8 cellular contexts compared by ENCODE assay signal in genomic region chr1:202807367-202807925, GRCh38. TPM values are rescaled to one million over a fixed set of nuclear protein-coding genes. Genes with fewer than 3 reads are reported as not detected.
DNase-seq lines count a peak whose midpoint lies in the region; ATAC-seq and TF ChIP-seq lines count a peak whose summit lies in the region.

No MANE protein-coding gene starts in this region.

- H3K9me3 ChIP-seq in BE2C (no peaks in the 10 kb centered on the region), lung (ENCODE audit: control insufficient read depth in 2 of 2, insufficient read depth in 1 of 2, low read length in 1 of 2) (no peaks in the 10 kb centered on the region)

- H3K4me3 Mint-ChIP-seq in activated CD4-positive, alpha-beta T cell treated with anti-CD3 and anti-CD28 coated beads for 36 hours = peak overlapping the region; percentile 82

- H3K27me3 ChIP-seq in BE2C = peaks cover 6% of the 10 kb centered on the region
- H3K27me3 ChIP-seq in dorsolateral prefrontal cortex = no peaks in the 10 kb centered on the region
- no peaks in the 10 kb centered on the region for H3K27me3 ChIP-seq in lung (ENCODE audit: control insufficient read depth, insufficient read depth)

- H3K36me3 ChIP-seq in BE2C (no peaks in the 10 kb centered on the region), lung (ENCODE audit: control insufficient read depth in 2 of 2, insufficient read depth in 2 of 2, low read length in 2 of 2) (no peaks in the 10 kb centered on the region)

- H3K27ac ChIP-seq in dorsolateral prefrontal cortex (peak overlapping the region in 52 of 59 donors; percentile 39 to 93 (median 84)), lung (ENCODE audit: low read depth in 1 of 2, low read length in 1 of 2) (peak overlapping the region; percentile 85 to 93)

- intact Hi-C loops in activated CD4-positive, alpha-beta T cell treated with anti-CD3 and anti-CD28 coated beads for 36 hours (cut with DNase I, micrococcal nuclease) = loop anchor here (2.0 to 10.0 kb wide), 9 partner anchors 60 to 1707 kb away; partner anchors contain the start of genes PPP1R12B (in 2 of the 2), BTG2 (in 1 of the 2), MDM4 (in 1 of the 2) and PTPN7 (in 1 of the 2)
- intact Hi-C loops in dorsolateral prefrontal cortex (cut with DNase I) = loop anchor here (5.0 to 10.0 kb wide), 3 partner anchors 55 to 197 kb away; partner anchors contain the start of gene TMEM183A (in 1 of the 2)

- H3K4me3 ChIP-seq in BE2C (ENCODE audit: low read depth, low read length) (peak overlapping the region; percentile 78), dorsolateral prefrontal cortex (peak overlapping the region; percentile 47 to 99 (median 94)), lung (peak overlapping the region; percentile 99)

- H3K27me3 Mint-ChIP-seq in activated CD4-positive, alpha-beta T cell treated with anti-CD3 and anti-CD28 coated beads for 36 hours = peaks cover 8% of the 10 kb centered on the region

- H3K4me1 ChIP-seq in BE2C (no peaks in the 10 kb centered on the region; the same call in 1 of the 2 replicates), lung (ENCODE audit: control insufficient read depth in 2 of 2, insufficient read depth in 2 of 2, low read length in 2 of 2) (peaks cover 7 to 14% of the 10 kb centered on the region in 2 donors)

- no peaks in the 10 kb centered on the region for H3K9me3 Mint-ChIP-seq in activated CD4-positive, alpha-beta T cell treated with anti-CD3 and anti-CD28 coated beads for 36 hours (ENCODE audit: low read depth)

- peaks cover 65% of the 10 kb centered on the region for H3K4me1 Mint-ChIP-seq in activated CD4-positive, alpha-beta T cell treated with anti-CD3 and anti-CD28 coated beads for 36 hours

- H3K27ac Mint-ChIP-seq in activated CD4-positive, alpha-beta T cell treated with anti-CD3 and anti-CD28 coated beads for 36 hours = peak overlapping the region; percentile 42

- CTCF ChIA-PET in activated CD4-positive, alpha-beta T cell treated with anti-CD3 and anti-CD28 coated beads for 36 hours (lab: Charles Lee) = interaction anchor here (0.7 kb wide), 1 partner anchor 163 kb away, joined by 3 read pairs; no protein-coding TSS in a partner anchor

- 1% methylated on average over 47 to 51 of the region's 52 CpGs for whole genome bisulfite sequencing in lung, 2 donors

- peaks cover 5% of the 10 kb centered on the region for H3K36me3 Mint-ChIP-seq in activated CD4-positive, alpha-beta T cell treated with anti-CD3 and anti-CD28 coated beads for 36 hours (ENCODE audit: low read depth)

- POLR2A ChIA-PET in activated CD4-positive, alpha-beta T cell treated with anti-CD3 and anti-CD28 coated beads for 36 hours (lab: Charles Lee) = interaction anchor here (0.7 kb wide), 1 partner anchor 11 kb away, joined by 3 read pairs; no protein-coding TSS in a partner anchor

- peak; percentile 9 for ATAC-seq in activated CD4-positive, alpha-beta T cell treated with anti-CD3 and anti-CD28 coated beads for 36 hours
- ATAC-seq in lung (ENCODE audit: insufficient read depth, low FRiP score) (no peak), GM19324 (IDR thresholded peaks at IDR 0.05; ENCODE audit: low FRiP score, unreplicated experiment) (no peak), HG03175 (IDR thresholded peaks at IDR 0.05; ENCODE audit: unreplicated experiment) (no peak)

- TF ChIP-seq CTCF in BE2C (IDR thresholded peaks at IDR 0.05; ENCODE audit: low read depth, low read length) (no peak), dorsolateral prefrontal cortex (IDR thresholded peaks at IDR 0.05 in 54 of 56, conservative IDR thresholded peaks at IDR 0.05 in 2 of 56; ENCODE audit: low read depth in 1 of 56, partially characterized antibody in 56 of 56) (no peak), lung (IDR thresholded peaks at IDR 0.05; ENCODE audit: control extremely low read depth, extremely low read depth) (no peak)

- DNase-seq in BE2C (peak; percentile 28), HUDEP-2 (lab: John Stamatoyannopoulos, UW; ENCODE audit: unreplicated experiment in 76 of 76) (peak in 39 of 76 experiments; percentile 4 to 53 (median 33)), dorsolateral prefrontal cortex (peak in 3 of 10 donors; percentile 51 to 67 (median 54)), lung (ENCODE audit: low spot score) (no peak)
- peak; percentile 75 for DNase-seq in activated CD4-positive, alpha-beta T cell treated with anti-CD3 and anti-CD28 coated beads for 36 hours
- DNase-seq in stimulated activated CD8-positive, alpha-beta memory T cell treated with anti-CD3 and anti-CD28 coated beads, Interleukin-15, amount 100 ng/mL, for 48 hours (ENCODE audit: low read depth in 2 of 2) = peak; percentile 19 to 25

RNA-seq across cellular contexts. Expression of gene KDM5B, which starts 0.8 kb away (rescaled TPM):
- polyA plus RNA-seq in BE2C (2012; ENCODE audit: insufficient read depth, insufficient read length, low read depth) = 22.7 TPM
- total RNA-seq in activated CD4-positive, alpha-beta T cell treated with anti-CD3 and anti-CD28 coated beads for 36 hours = 10 to 100 TPM; 34.6 to 45.9 TPM
- total RNA-seq in dorsolateral prefrontal cortex (100 to 1,000 TPM in 1 of 120 experiments, 10 to 100 TPM in 119; 44.3 to 113 (median 69.3) TPM), lung (100 to 1,000 TPM in 1 of 2 donors, 10 to 100 TPM in 1; 51.1 to 247 TPM)
- polyA plus RNA-seq in lung = 10 to 100 TPM; 11.2 to 12.1 TPM

RNA-seq across cellular contexts. Expression of gene PCAT6, which starts 3.3 kb away (rescaled TPM):
- 0.71 TPM for polyA plus RNA-seq in BE2C (2012; ENCODE audit: insufficient read depth, insufficient read length, low read depth)
- total RNA-seq in activated CD4-positive, alpha-beta T cell treated with anti-CD3 and anti-CD28 coated beads for 36 hours = 1 to 10 TPM in 1 of 2 experiments, under 1 TPM in 1; 0.59 to 2.2 TPM
- total RNA-seq in dorsolateral prefrontal cortex (10 to 100 TPM in 1 of 120 experiments, 1 to 10 TPM in 110, under 1 TPM in 2, not detected in 7; 0.81 to 10.0 (median 2.3) TPM), lung (1 to 10 TPM in 1 of 2 donors, not detected in 1; 1.3 TPM)
- 1 to 10 TPM in 1 of 2 donors, under 1 TPM in 1; 0.84 to 1.8 TPM for polyA plus RNA-seq in lung
